15 cellular contexts compared by ENCODE assay signal in genomic region chr12:116202940-116203339, GRCh38.
A peak's percentile ranks its signal among the peaks of the same experiment; 100 is the strongest.
DNase-seq lines count a peak whose midpoint lies in the region; ATAC-seq and TF ChIP-seq lines count a peak whose summit lies in the region.
"Had no signal": no experiment of that assay in that cellular context is flagged by ENCODE, and none has a peak within 500 bp of the region (broad histone marks: within the 10 kb centered on the region; RNA-seq: fewer than 3 reads in every experiment).

No MANE protein-coding gene starts in this region.

- H3K9ac ChIP-seq in PC-3 (ENCODE audit: low read length): no peak overlapping the region

- H2AFZ ChIP-seq in osteoblast (ENCODE audit: low read length): no peak overlapping the region
- no peak overlapping the region for H2AFZ ChIP-seq in PC-3 (ENCODE audit: low read length)

- no peak for TF ChIP-seq EP300 in upper lobe of left lung (IDR thresholded peaks at IDR 0.05)

- H3K4me3 ChIP-seq in AG10803 (ENCODE audit: low read length) (no peak overlapping the region), osteoblast (ENCODE audit: insufficient read depth, low read length) (no peak overlapping the region), PC-3 (ENCODE audit: low read length) (no peak overlapping the region), upper lobe of left lung (no peak overlapping the region)
- H3K4me3 ChIP-seq: Peyer's patch, vagina had no signal

- no TSS peak for BruUV-seq in PC-3 (replicated peaks; lab: Mats Ljungman, UMichigan)

- peak; percentile 50 for DNase-seq in AG10803 (ENCODE audit: low read depth)
- peak; percentile 33 for DNase-seq in M059J (ENCODE audit: low read depth)
- DNase-seq in fibroblast of gingiva (ENCODE audit: low read depth): peak; percentile 72
- DNase-seq in osteoblast (ENCODE audit: insufficient read length, low spot score, missing footprints): no peak
- no peak for DNase-seq in PC-3
- no peak for DNase-seq in upper lobe of left lung
- DNase-seq in NAMALWA (ENCODE audit: low spot score): no peak
- DNase-seq: activated CD4-positive, alpha-beta T cell treated with anti-CD3 and anti-CD28 coated beads for 48 hours; activated T-cell treated with anti-CD3 and anti-CD28 coated beads, Interleukin-2, amount 50 U/mL, for 72 hours; aorta; effector memory CD4-positive, alpha-beta T cell; Peyer's patch; stimulated activated CD4-positive, alpha-beta T cell treated with anti-CD3 and anti-CD28 coated beads, Interleukin-1b, Interleukin-23, amount 100 ng/mL, for 48 hours had no signal

- POLR2A ChIA-PET in PC-3 (lab: Charles Lee; ENCODE audit: unreplicated experiment): no interaction called here

- intact Hi-C loops in PC-3 (cut with micrococcal nuclease): no loop called here

- no peaks in the 10 kb centered on the region for H3K9me2 ChIP-seq in PC-3 (replicated peaks; ENCODE audit: low read length)

- ATAC-seq in GM18511 (IDR thresholded peaks at IDR 0.05; ENCODE audit: unreplicated experiment): no peak
- no peak for ATAC-seq in PC-3
- ATAC-seq in upper lobe of left lung (ENCODE audit: low FRiP score in 2 of 2): no peak
- ATAC-seq: activated T-cell treated with anti-CD3 and anti-CD28 coated beads, Interleukin-2, amount 50 U/mL, for 72 hours had no signal

- H3K27ac ChIP-seq in osteoblast (ENCODE audit: low read depth, low read length) (peak overlapping the region; percentile 46), PC-3 (ENCODE audit: low read length) (no peak overlapping the region), upper lobe of left lung (no peak overlapping the region)
- H3K27ac ChIP-seq: Peyer's patch, vagina had no signal

- H3K9me3 ChIP-seq in osteoblast (ENCODE audit: low read depth, low read length) (no peaks in the 10 kb centered on the region), PC-3 (ENCODE audit: low read length) (no peaks in the 10 kb centered on the region), upper lobe of left lung (no peaks in the 10 kb centered on the region)
- H3K9me3 ChIP-seq: Peyer's patch, vagina had no signal

- H3K4me2 ChIP-seq in osteoblast (ENCODE audit: insufficient read depth, low read length): peak overlapping the region; percentile 35
- H3K4me2 ChIP-seq in PC-3 (ENCODE audit: low read length): no peak overlapping the region

- 72 to 81% methylated on average over 4 of the region's 4 CpGs for WGBS in upper lobe of left lung, 2 donors

- H3F3A ChIP-seq in PC-3 (ENCODE audit: low read length, unreplicated experiment): no peaks in the 10 kb centered on the region

- CTCF ChIA-PET in PC-3 (lab: Charles Lee): no interaction called here

- peaks cover 77% of the 10 kb centered on the region for H4K20me1 ChIP-seq in osteoblast (ENCODE audit: insufficient read depth, low read length)
- H4K20me1 ChIP-seq in PC-3 (ENCODE audit: low read length): peaks cover 41% of the 10 kb centered on the region

- H3K4me1 ChIP-seq in osteoblast (ENCODE audit: insufficient read depth, low read length) (peaks cover 26% of the 10 kb centered on the region), PC-3 (ENCODE audit: insufficient read depth, low read length) (peaks cover 8% of the 10 kb centered on the region), upper lobe of left lung (peaks cover 15 to 28% (median 24%) of the 10 kb centered on the region in 4 donors)
- H3K4me1 ChIP-seq: Peyer's patch had no signal

- TF ChIP-seq CTCF in AG10803 (conservative IDR thresholded peaks at IDR 0.05; ENCODE audit: low read length) (peak; percentile 57), osteoblast (IDR thresholded peaks at IDR 0.05; ENCODE audit: extremely low read depth, low read depth, low read length) (peak; percentile 42), PC-3 (conservative IDR thresholded peaks at IDR 0.05; ENCODE audit: low read depth, low read length) (no peak), upper lobe of left lung (IDR thresholded peaks at IDR 0.05) (no peak)

- H3K36me3 ChIP-seq in osteoblast (ENCODE audit: insufficient read depth, low read length) (no peaks in the 10 kb centered on the region), PC-3 (ENCODE audit: low read depth, low read length) (peaks cover 4% of the 10 kb centered on the region; the same call in 1 of the 2 replicates), upper lobe of left lung (no peaks in the 10 kb centered on the region)
- H3K36me3 ChIP-seq: Peyer's patch, vagina had no signal

- TF ChIP-seq POLR2A in upper lobe of left lung (IDR thresholded peaks at IDR 0.05): no peak

- H3K79me2 ChIP-seq in osteoblast (ENCODE audit: insufficient read depth, low read length) (peaks cover 96% of the 10 kb centered on the region), PC-3 (ENCODE audit: low read length) (peaks cover 99% of the 10 kb centered on the region)

- H3K27me3 ChIP-seq in osteoblast (ENCODE audit: insufficient read depth, low read length) (no peaks in the 10 kb centered on the region), PC-3 (ENCODE audit: low read length) (no peaks in the 10 kb centered on the region), upper lobe of left lung (no peaks in the 10 kb centered on the region)
- H3K27me3 ChIP-seq: Peyer's patch, vagina had no signal

Comparison
In these comparisons a context has a peak if more than half of its experiments do, and no peak if none do; other contexts are left out.
1. DNase-seq: peak in AG10803 (single experiment), M059J (single experiment) and fibroblast of gingiva (single experiment); none in osteoblast (single experiment), PC-3 (single experiment), upper lobe of left lung (0 of 2) and NAMALWA (single experiment).
2. CTCF ChIP-seq: peak in AG10803 (single experiment) and osteoblast (single experiment); none in PC-3 (single experiment) and upper lobe of left lung (0 of 6).